In the genomic region with DNA sequence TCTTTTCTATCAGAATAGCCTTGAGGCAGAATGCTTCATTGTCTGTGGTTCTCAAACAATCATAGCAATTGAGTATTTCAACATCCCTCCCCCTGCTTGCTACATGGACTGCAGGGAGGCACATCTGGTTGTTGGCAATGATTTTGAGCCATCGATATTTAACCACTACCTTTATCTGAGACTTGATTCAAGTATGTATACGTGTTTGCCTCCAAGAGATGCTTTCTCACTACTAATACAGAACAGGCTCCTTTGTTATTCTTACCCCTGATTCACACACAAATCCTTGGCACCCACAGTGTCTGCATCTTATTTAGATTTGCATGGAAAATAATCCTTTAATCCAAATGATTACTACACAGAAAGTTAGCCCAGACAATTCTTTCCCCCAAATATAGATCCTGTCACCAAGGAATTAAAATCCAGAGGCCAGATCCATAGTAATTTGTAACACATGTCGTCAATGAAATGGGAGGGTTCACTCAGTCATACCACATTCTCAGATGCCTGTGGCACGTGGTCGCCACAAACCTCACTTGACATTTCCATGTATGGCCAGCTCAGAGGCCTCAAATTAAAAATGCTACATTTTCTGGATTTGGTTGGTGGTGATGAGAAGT, we compare ENCODE assay signal across 13 cellular contexts.
DNase-seq lines count a peak whose midpoint lies in the region; ATAC-seq, FAIRE-seq and TF ChIP-seq lines count a peak whose summit lies in the region.
"Had no signal": no experiment of that assay in that cellular context is flagged by ENCODE, and none has a peak within 500 bp of the region (broad histone marks: within the 10 kb centered on the region; RNA-seq: fewer than 3 reads in every experiment).

No MANE protein-coding gene starts in this region.

- H3K9me3 ChIP-seq in mammary epithelial cell (replicated peaks; ENCODE audit: insufficient read depth, low read length): no peaks in the 10 kb centered on the region

- H3K9ac ChIP-seq in mammary epithelial cell (ENCODE audit: insufficient read depth, low read length): no peak overlapping the region

- in situ Hi-C loops in mammary epithelial cell (cut with MboI; ENCODE audit: low sequenced_read_pairs in 2 of 2): loop anchor here in 1 of 2 donors (25.0 kb wide), 1 partner anchor 521 kb away; no protein-coding TSS in a partner anchor

- H3K27ac ChIP-seq in mammary epithelial cell (ENCODE audit: insufficient read depth, low read depth, low read length) (no peak overlapping the region), RWPE1 (no peak overlapping the region)
- H3K27ac ChIP-seq: C4-2B, cardiac muscle cell had no signal

- POLR2A ChIA-PET in RWPE1 (lab: Yijun Ruan, JAX; ENCODE audit: low non-redundant PET): no interaction called here

- H3K4me2 ChIP-seq in mammary epithelial cell (ENCODE audit: insufficient read depth, low read depth, low read length): no peak overlapping the region

- H3K36me3 ChIP-seq in mammary epithelial cell (ENCODE audit: insufficient read depth, low read length): no peaks in the 10 kb centered on the region
- H3K36me3 ChIP-seq: cardiac muscle cell had no signal

- H3K79me2 ChIP-seq in mammary epithelial cell (ENCODE audit: insufficient read depth, low read length): no peaks in the 10 kb centered on the region

- BruUV-seq in mammary epithelial cell (replicated peaks; lab: Mats Ljungman, UMichigan): no TSS peak

- H3K4me3 ChIP-seq in AG09309 (ENCODE audit: control insufficient read depth, low read depth, low read length) (no peak overlapping the region), mammary epithelial cell (replicated peaks in 1 of 3; ENCODE audit: insufficient read depth in 1 of 3, low read depth in 2 of 3, low read length in 3 of 3) (no peak overlapping the region)
- H3K4me3 ChIP-seq: cardiac muscle cell had no signal

- WGBS in mammary epithelial cell (ENCODE audit: low coverage, missing lambda C conversion rate): 40% methylated on average over 5 of the region's 5 CpGs

- H3K4me1 ChIP-seq in mammary epithelial cell (ENCODE audit: insufficient read depth, low read length): peaks cover 22% of the 10 kb centered on the region

- CTCF ChIA-PET in mammary epithelial cell (lab: Charles Lee; ENCODE audit: low non-redundant PET): no interaction called here
- CTCF ChIA-PET in RWPE1 (lab: Yijun Ruan, JAX): no interaction called here

- TF ChIP-seq CTCF in AG09309 (IDR thresholded peaks at IDR 0.05; ENCODE audit: control insufficient read depth, insufficient read depth, low read depth, low read length, missing control alignments) (no peak), mammary epithelial cell (conservative IDR thresholded peaks at IDR 0.05 in 1 of 2, IDR thresholded peaks at IDR 0.05 in 1 of 2; ENCODE audit: extremely low read depth in 1 of 2, insufficient read depth in 1 of 2, low read depth in 1 of 2, low read length in 2 of 2) (no peak), RWPE1 (conservative IDR thresholded peaks at IDR 0.05; ENCODE audit: low read depth) (no peak)

- peak; percentile 89 for FAIRE-seq in HTR-8/SVneo (lab: Jason Lieb, UNC)

- intact Hi-C loops in mammary epithelial cell (cut with micrococcal nuclease): no loop called here

- no peaks in the 10 kb centered on the region for H4K20me1 ChIP-seq in mammary epithelial cell (ENCODE audit: insufficient read depth, low read length)

- H3K27me3 ChIP-seq in mammary epithelial cell (ENCODE audit: insufficient read depth, low read length): no peaks in the 10 kb centered on the region
- H3K27me3 ChIP-seq: cardiac muscle cell had no signal

- dilution Hi-C loops in mammary epithelial cell (cut with HindIII; ENCODE audit: low sequenced_read_pairs): no loop called here

- DNase-seq in AG09309 (ENCODE audit: low read depth) (peak; percentile 75), HTR-8/SVneo (ENCODE audit: insufficient read length, low spot score) (no peak), mammary epithelial cell (peak; percentile 68), left lobe of liver (ENCODE audit: low spot score) (no peak), NCI-H446 (lab: John Stamatoyannopoulos, UW) (no peak), RWPE1 (ENCODE audit: low spot score) (no peak), HuH-7.5 (ENCODE audit: low spot score) (no peak), cerebellar cortex (ENCODE audit: low spot score) (no peak)
- DNase-seq: NCI-H1417 treated with DMSO at 0.1 percent for 48 hours; stimulated activated CD8-positive, alpha-beta memory T cell treated with anti-CD3 and anti-CD28 coated beads, Interleukin-4, amount 100 ng/mL, for 48 hours had no signal

- peak; percentile 59 for ATAC-seq in left lobe of liver
- ATAC-seq: sciatic nerve had no signal

- no peak overlapping the region for H2AFZ ChIP-seq in mammary epithelial cell (ENCODE audit: low read depth, low read length)

Comparison
In these comparisons a context has a peak if more than half of its experiments do, and no peak if none do; other contexts are left out.
1. DNase-seq: peak in AG09309 (single experiment) and mammary epithelial cell (single experiment); none in HTR-8/SVneo (single experiment), left lobe of liver (single experiment), NCI-H446 (0 of 2), RWPE1 (single experiment), HuH-7.5 (single experiment) and cerebellar cortex (single experiment).